Comparison of ENCODE assay signal across 12 cellular contexts in the genomic region with DNA sequence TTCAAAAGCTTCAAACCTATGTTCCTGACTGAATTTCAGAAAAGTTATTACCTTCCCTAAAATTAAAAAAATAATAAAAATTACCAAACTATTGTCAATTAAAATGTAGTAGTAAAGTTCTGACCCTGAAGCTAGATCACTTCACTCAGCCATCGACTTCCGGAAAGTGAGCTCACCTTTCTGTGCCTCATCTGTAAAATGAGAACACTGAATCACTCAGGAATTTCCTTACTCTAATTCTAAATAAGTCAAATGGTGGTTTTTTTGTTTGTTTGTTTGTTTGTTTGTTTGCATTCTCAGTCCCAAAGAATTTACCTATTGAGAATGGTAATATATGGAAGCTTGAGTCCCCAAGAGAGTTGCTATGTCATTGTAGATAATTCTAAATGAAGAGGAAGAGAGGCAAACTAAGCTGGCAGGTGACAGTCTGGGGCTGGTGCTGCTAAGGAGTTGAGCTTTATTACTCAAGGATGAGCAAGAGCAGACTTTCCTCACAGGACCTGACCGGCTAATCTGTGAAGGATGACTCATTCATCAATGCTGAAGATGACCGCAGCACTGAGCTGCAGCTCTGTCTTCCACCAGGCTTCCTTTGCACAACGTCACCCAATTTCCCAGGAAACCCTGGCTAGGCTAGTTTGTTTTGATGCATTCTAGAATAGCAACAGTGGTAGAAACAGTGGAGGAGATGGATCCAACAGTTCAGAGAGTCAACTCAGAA.
DNase-seq lines count a peak whose midpoint lies in the region; ATAC-seq and TF ChIP-seq lines count a peak whose summit lies in the region.
"Had no signal": no experiment of that assay in that cellular context is flagged by ENCODE, and none has a peak within 500 bp of the region (broad histone marks: within the 10 kb centered on the region; RNA-seq: fewer than 3 reads in every experiment).

No MANE protein-coding gene starts in this region.

- TF ChIP-seq CTCF in cardiac fibroblast (IDR thresholded peaks at IDR 0.05; ENCODE audit: low read depth, low read length) (no peak), retinal pigment epithelial cell (conservative IDR thresholded peaks at IDR 0.05; ENCODE audit: low read depth, low read length) (no peak)

- DNase-seq in H4 (ENCODE audit: low spot score) (peak; percentile 52), NCI-H226 (peak; percentile 94), cardiac fibroblast (ENCODE audit: low read depth in 2 of 2) (peak; percentile 31 to 70), retinal pigment epithelial cell (ENCODE audit: low read depth) (peak; percentile 17), cerebellum (ENCODE audit: low spot score) (no peak)
- DNase-seq: activated CD8-positive, alpha-beta memory T cell treated with anti-CD3 and anti-CD28 coated beads, Interleukin-2, amount 10 ng/mL, durations not matched to agents 7 days and 5 days; DMS 273 treated with DMSO at 0.1 percent for 48 hours; heart right ventricle; NCI-H2227 treated with DMSO at 0.1 percent for 48 hours; stimulated activated naive CD8-positive, alpha-beta T cell treated with anti-CD3 and anti-CD28 coated beads, Interleukin-15, amount 100 ng/mL, for 72 hours had no signal

- H3K4me3 ChIP-seq in cardiac fibroblast (replicated peaks in 1 of 2; ENCODE audit: low read depth in 2 of 2, low read length in 2 of 2) (no peak overlapping the region), retinal pigment epithelial cell (ENCODE audit: low read length) (no peak overlapping the region)
- H3K4me3 ChIP-seq: heart right ventricle had no signal

- no peak for ATAC-seq in GM19395 (IDR thresholded peaks at IDR 0.05; ENCODE audit: unreplicated experiment)
- no peak for ATAC-seq in HG03175 (IDR thresholded peaks at IDR 0.05; ENCODE audit: unreplicated experiment)
- ATAC-seq: activated CD8-positive, alpha-beta memory T cell treated with anti-CD3 and anti-CD28 coated beads, Interleukin-2, amount 10 ng/mL, durations not matched to agents 7 days and 5 days; heart right ventricle; stimulated activated naive CD8-positive, alpha-beta T cell treated with anti-CD3 and anti-CD28 coated beads, Interleukin-15, amount 100 ng/mL, for 72 hours had no signal
